In the genomic region with DNA sequence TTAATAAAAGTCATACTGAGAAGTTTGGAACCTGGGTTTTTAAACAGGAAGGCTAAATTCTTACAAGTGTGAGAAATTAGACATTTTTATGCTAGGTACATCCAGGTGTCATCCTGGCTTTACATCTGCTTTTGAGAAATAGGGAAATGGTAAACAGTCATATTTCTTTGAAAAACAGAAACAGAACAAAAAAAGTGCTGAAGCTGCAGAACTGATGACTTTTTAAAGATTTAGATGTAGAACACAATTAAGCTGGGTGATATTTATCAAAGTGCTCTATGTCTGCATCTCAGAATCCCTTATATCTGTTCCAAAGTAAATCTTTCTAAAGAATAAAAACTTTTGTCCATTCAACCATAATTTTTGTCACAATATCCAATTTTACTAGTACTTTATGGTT, we compare ENCODE assay signal across 35 cellular contexts.
"Had no signal": no experiment of that assay in that cellular context is flagged by ENCODE, and none has a peak within 500 bp of the region (broad histone marks: within the 10 kb centered on the region; RNA-seq: fewer than 3 reads in every experiment).

No MANE protein-coding gene starts in this region.

- DNase-seq: Karpas-422, Kasumi-1, MG63, MM.1S, MV-4-11, NCI-H1048, NCI-H1092, NCI-H1092 treated with DMSO at 0.1 percent for 48 hours, NCI-H1105, NCI-H1105 treated with DMSO at 0.1 percent for 48 hours, NCI-H1417, NCI-H1417 treated with DMSO at 0.1 percent for 48 hours, NCI-H1436, NCI-H1436 treated with DMSO at 0.1 percent for 48 hours, NCI-H146, NCI-H1694, NCI-H1694 treated with DMSO at 0.1 percent for 48 hours, NCI-H187, NCI-H187 treated with DMSO at 0.1 percent for 48 hours, NCI-H1930, NCI-H2029, NCI-H2029 treated with DMSO at 0.1 percent for 48 hours, NCI-H2081, NCI-H2081 treated with DMSO at 0.1 percent for 48 hours, NCI-H2107, NCI-H2171, NCI-H2171 treated with DMSO at 0.1 percent for 48 hours, NCI-H2227 treated with DMSO at 0.1 percent for 48 hours, NCI-H226, NCI-H345, NCI-H446, NCI-H446 treated with DMSO at 0.1 percent for 48 hours, NCI-H510A, NCI-H510A treated with DMSO at 0.1 percent for 48 hours, NCI-H524 had no signal

- H3K36me3 ChIP-seq: MG63 had no signal

- H3K4me3 ChIP-seq: MG63 had no signal

- H3K27me3 ChIP-seq: MG63 had no signal

- H3K9me3 ChIP-seq: MG63 had no signal
